In the genomic region with DNA sequence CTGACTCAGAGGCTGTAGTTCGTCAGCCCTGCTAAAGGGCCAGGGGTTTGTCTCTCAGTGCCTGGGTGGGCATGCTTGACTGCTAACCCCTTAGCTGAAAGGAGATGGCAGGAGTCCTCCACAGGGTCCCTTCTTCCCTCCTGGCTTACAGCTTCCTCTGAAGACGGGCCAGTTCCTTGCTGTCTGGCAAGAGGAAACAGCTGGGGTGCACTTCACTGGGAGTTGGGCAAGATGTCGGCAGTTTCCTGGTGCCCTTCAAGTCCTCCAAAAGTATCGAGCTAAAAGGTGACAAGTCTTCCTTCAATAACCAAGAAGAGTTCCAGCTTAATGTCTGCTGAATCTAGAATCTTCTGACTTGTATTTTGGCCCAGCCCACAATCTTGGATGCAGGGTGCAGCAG, we compare ENCODE assay signal across 16 cellular contexts. TPM values are rescaled to one million over a fixed set of nuclear protein-coding genes. Genes with fewer than 3 reads are reported as not detected.
DNase-seq lines count a peak whose midpoint lies in the region; ATAC-seq and TF ChIP-seq lines count a peak whose summit lies in the region.
"Had no signal": no experiment of that assay in that cellular context is flagged by ENCODE, and none has a peak within 500 bp of the region (broad histone marks: within the 10 kb centered on the region; RNA-seq: fewer than 3 reads in every experiment).

No MANE protein-coding gene starts in this region.

- H3K4me3 Mint-ChIP-seq in stimulated activated naive B cell treated with anti-CD40 and anti-IgM and Interleukin-4, amounts not matched to agents 10 μg/mL and 1 μg/mL and 100 μg/mL, for 72 hours: no peak overlapping the region
- no peak overlapping the region for H3K4me3 Mint-ChIP-seq in activated CD8-positive, alpha-beta T cell treated with anti-CD3 and anti-CD28 coated beads for 36 hours
- H3K4me3 Mint-ChIP-seq: endodermal cell; stimulated activated naive CD8-positive, alpha-beta T cell treated with anti-CD3 and anti-CD28 coated beads, Interleukin-15, amount 100 ng/mL, for 72 hours had no signal

- H3K27me3 Mint-ChIP-seq in stimulated activated naive B cell treated with anti-CD40 and anti-IgM and Interleukin-4, amounts not matched to agents 10 μg/mL and 1 μg/mL and 100 μg/mL, for 72 hours: no peaks in the 10 kb centered on the region
- no peaks in the 10 kb centered on the region for H3K27me3 Mint-ChIP-seq in activated CD8-positive, alpha-beta T cell treated with anti-CD3 and anti-CD28 coated beads for 36 hours
- H3K27me3 Mint-ChIP-seq: stimulated activated naive CD8-positive, alpha-beta T cell treated with anti-CD3 and anti-CD28 coated beads, Interleukin-15, amount 100 ng/mL, for 72 hours had no signal

- no peak overlapping the region for H3K4me3 ChIP-seq in NB4 (ENCODE audit: low read depth, low read length)
- H3K4me3 ChIP-seq in heart left ventricle: no peak overlapping the region
- H3K4me3 ChIP-seq: K562, pancreas had no signal

- peaks cover 40 to 45% of the 10 kb centered on the region in 2 donors for H3K36me3 Mint-ChIP-seq in stimulated activated naive B cell treated with anti-CD40 and anti-IgM and Interleukin-4, amounts not matched to agents 10 μg/mL and 1 μg/mL and 100 μg/mL, for 72 hours
- H3K36me3 Mint-ChIP-seq in activated CD8-positive, alpha-beta T cell treated with anti-CD3 and anti-CD28 coated beads for 36 hours (ENCODE audit: low read depth): peaks cover 30% of the 10 kb centered on the region

- peak; percentile 61 for DNase-seq in NB4 (ENCODE audit: low read depth)
- DNase-seq in heart left ventricle: peak in 2 of 5 donors; percentile 53 to 56
- DNase-seq in stimulated activated naive B cell treated with anti-CD40 and anti-IgM and Interleukin-4, amounts not matched to agents 10 μg/mL and 1 μg/mL and 100 μg/mL, for 72 hours: no peak
- no peak for DNase-seq in activated CD8-positive, alpha-beta T cell treated with anti-CD3 and anti-CD28 coated beads for 36 hours
- DNase-seq in NCI-H1436 (lab: John Stamatoyannopoulos, UW): no peak
- DNase-seq: activated CD4-positive, CD25-positive, alpha-beta regulatory T cell treated with anti-CD3 and anti-CD28 coated beads, Interleukin-2, amount 50 U/mL, for 72 hours; activated T-cell treated with anti-CD3 and anti-CD28 coated beads, Interleukin-2, amount 50 U/mL, for 48 hours; endodermal cell; mammary epithelial cell; NCI-H1930; pancreas; stimulated activated CD4-positive, alpha-beta T cell treated with anti-CD3 and anti-CD28 coated beads, Interleukin-4, amount 100 ng/mL, for 24 hours; stimulated activated naive CD8-positive, alpha-beta T cell treated with anti-CD3 and anti-CD28 coated beads, Interleukin-15, amount 100 ng/mL, for 72 hours had no signal

- H3K9me3 ChIP-seq in heart left ventricle: no peaks in the 10 kb centered on the region
- H3K9me3 ChIP-seq: pancreas had no signal

- no peak for TF ChIP-seq CTCF in NB4 (IDR thresholded peaks at IDR 0.05; ENCODE audit: low read depth, low read length)
- TF ChIP-seq CTCF in heart left ventricle (IDR thresholded peaks at IDR 0.05): no peak
- no peak for TF ChIP-seq CTCF in activated CD8-positive, alpha-beta T cell treated with anti-CD3 and anti-CD28 coated beads for 36 hours (IDR thresholded peaks at IDR 0.05)

- H3K4me1 ChIP-seq in heart left ventricle: peaks cover 0 to 27% (median 0%) of the 10 kb centered on the region in 12 donors
- H3K4me1 ChIP-seq: pancreas had no signal

- WGBS in heart left ventricle, 4 donors: 73 to 88% (median 80%) methylated on average over 4 of the region's 4 CpGs

- H3K36me3 ChIP-seq in heart left ventricle: peaks cover 0 to 97% (median 85%) of the 10 kb centered on the region in 9 donors

- peak overlapping the region in 6 of 12 donors; percentile 3 to 90 (median 17) for H3K27ac ChIP-seq in heart left ventricle

- H3K9me3 Mint-ChIP-seq in stimulated activated naive B cell treated with anti-CD40 and anti-IgM and Interleukin-4, amounts not matched to agents 10 μg/mL and 1 μg/mL and 100 μg/mL, for 72 hours: no peaks in the 10 kb centered on the region
- no peaks in the 10 kb centered on the region for H3K9me3 Mint-ChIP-seq in activated CD8-positive, alpha-beta T cell treated with anti-CD3 and anti-CD28 coated beads for 36 hours
- H3K9me3 Mint-ChIP-seq: endodermal cell; stimulated activated naive CD8-positive, alpha-beta T cell treated with anti-CD3 and anti-CD28 coated beads, Interleukin-15, amount 100 ng/mL, for 72 hours had no signal

- no peak for TF ChIP-seq POLR2A in NB4 (IDR thresholded peaks at IDR 0.05; ENCODE audit: extremely low read depth, insufficient read length)
- TF ChIP-seq POLR2A in heart left ventricle (IDR thresholded peaks at IDR 0.05): no peak

- ATAC-seq in heart left ventricle (peak; percentile 30 to 50 (median 46)), GM21528 (IDR thresholded peaks at IDR 0.05; ENCODE audit: low FRiP score, unreplicated experiment) (no peak)
- no peak for ATAC-seq in stimulated activated naive B cell treated with anti-CD40 and anti-IgM and Interleukin-4, amounts not matched to agents 10 μg/mL and 1 μg/mL and 100 μg/mL, for 72 hours (replicated peaks)
- ATAC-seq in activated CD8-positive, alpha-beta T cell treated with anti-CD3 and anti-CD28 coated beads for 36 hours: no peak
- ATAC-seq: K562; SK-N-SH treated with all-trans-retinoic acid at 6 μM for 48 hours; stimulated activated naive CD8-positive, alpha-beta T cell treated with anti-CD3 and anti-CD28 coated beads, Interleukin-15, amount 100 ng/mL, for 72 hours had no signal

- intact Hi-C loops in heart left ventricle (cut with DNase I): no loop called here
- intact Hi-C loops in activated CD8-positive, alpha-beta T cell treated with anti-CD3 and anti-CD28 coated beads for 36 hours (cut with micrococcal nuclease): no loop called here

- H3K27ac Mint-ChIP-seq in stimulated activated naive B cell treated with anti-CD40 and anti-IgM and Interleukin-4, amounts not matched to agents 10 μg/mL and 1 μg/mL and 100 μg/mL, for 72 hours: peak overlapping the region; percentile 11
- no peak overlapping the region for H3K27ac Mint-ChIP-seq in activated CD8-positive, alpha-beta T cell treated with anti-CD3 and anti-CD28 coated beads for 36 hours
- H3K27ac Mint-ChIP-seq: endodermal cell; stimulated activated naive CD8-positive, alpha-beta T cell treated with anti-CD3 and anti-CD28 coated beads, Interleukin-15, amount 100 ng/mL, for 72 hours had no signal

- peaks cover 0 to 5% of the 10 kb centered on the region in 2 donors for H3K4me1 Mint-ChIP-seq in stimulated activated naive B cell treated with anti-CD40 and anti-IgM and Interleukin-4, amounts not matched to agents 10 μg/mL and 1 μg/mL and 100 μg/mL, for 72 hours
- H3K4me1 Mint-ChIP-seq in activated CD8-positive, alpha-beta T cell treated with anti-CD3 and anti-CD28 coated beads for 36 hours (ENCODE audit: low read depth): no peaks in the 10 kb centered on the region
- H3K4me1 Mint-ChIP-seq: endodermal cell; stimulated activated naive CD8-positive, alpha-beta T cell treated with anti-CD3 and anti-CD28 coated beads, Interleukin-15, amount 100 ng/mL, for 72 hours had no signal

- no peaks in the 10 kb centered on the region for H3K27me3 ChIP-seq in heart left ventricle
- H3K27me3 ChIP-seq: pancreas had no signal

- CTCF ChIA-PET in activated CD8-positive, alpha-beta T cell treated with anti-CD3 and anti-CD28 coated beads for 36 hours (lab: Charles Lee): interaction anchor here (1.1 to 4.8 kb wide), 7 partner anchors 8 to 184 kb away, joined by 3 to 54 read pairs (median 5); no protein-coding TSS in a partner anchor

- POLR2A ChIA-PET in activated CD8-positive, alpha-beta T cell treated with anti-CD3 and anti-CD28 coated beads for 36 hours (lab: Charles Lee): interaction anchor here (0.9 to 1.6 kb wide), 6 partner anchors 8 to 42 kb away, joined by 3 to 9 read pairs (median 5); a partner anchor contains a TSS

RNA-seq across cellular contexts. Expression of a gene that starts 23.4 kb away (rescaled TPM):
- total RNA-seq in heart left ventricle: 10 to 100 TPM in 8 of 9 donors, 1 to 10 TPM in 1; 9.4 to 40.9 (median 21.5) TPM
- 10 to 100 TPM; 14.3 to 27.6 TPM for polyA plus RNA-seq in heart left ventricle
- 100 to 1,000 TPM; 108 to 116 TPM for total RNA-seq in activated CD8-positive, alpha-beta T cell treated with anti-CD3 and anti-CD28 coated beads for 36 hours

RNA-seq across cellular contexts. Expression of a gene that starts 32.6 kb away (rescaled TPM):
- 10 to 100 TPM; 15.8 to 31.0 (median 23.3) TPM for total RNA-seq in heart left ventricle
- 10 to 100 TPM; 13.0 to 22.4 TPM for polyA plus RNA-seq in heart left ventricle
- total RNA-seq in activated CD8-positive, alpha-beta T cell treated with anti-CD3 and anti-CD28 coated beads for 36 hours: 10 to 100 TPM; 65.5 to 65.8 TPM

RNA-seq across cellular contexts. Expression of a gene that starts 32.8 kb away (rescaled TPM):
- total RNA-seq in heart left ventricle: 100 to 1,000 TPM in 8 of 9 donors, 10 to 100 TPM in 1; 76.7 to 143 (median 116) TPM
- polyA plus RNA-seq in heart left ventricle: 100 to 1,000 TPM; 109 to 110 TPM
- total RNA-seq in activated CD8-positive, alpha-beta T cell treated with anti-CD3 and anti-CD28 coated beads for 36 hours: 10 to 100 TPM; 76.3 to 80.0 TPM

RNA-seq across cellular contexts. Expression of a gene that starts 42.2 kb away (rescaled TPM):
- 10 to 100 TPM; 13.1 to 34.7 (median 18.6) TPM for total RNA-seq in heart left ventricle
- 10 to 100 TPM in 1 of 2 donors, 1 to 10 TPM in 1; 8.6 to 27.8 TPM for polyA plus RNA-seq in heart left ventricle
- 10 to 100 TPM; 42.4 to 43.8 TPM for total RNA-seq in activated CD8-positive, alpha-beta T cell treated with anti-CD3 and anti-CD28 coated beads for 36 hours

RNA-seq across cellular contexts. Expression of a gene that starts 46.1 kb away (rescaled TPM):
- total RNA-seq in heart left ventricle: 100 to 1,000 TPM in 7 of 9 donors, 10 to 100 TPM in 2; 50.1 to 277 (median 207) TPM
- 10 to 100 TPM; 47.1 to 78.7 TPM for polyA plus RNA-seq in heart left ventricle
- total RNA-seq in activated CD8-positive, alpha-beta T cell treated with anti-CD3 and anti-CD28 coated beads for 36 hours: 100 to 1,000 TPM; 506 to 525 TPM

Comparison
In these comparisons a context has a peak if more than half of its experiments do, and no peak if none do; other contexts are left out.
1. ATAC-seq: peak in heart left ventricle (4 of 4); none in stimulated activated naive B cell treated with anti-CD40 and anti-IgM and Interleukin-4, amounts not matched to agents 10 μg/mL and 1 μg/mL and 100 μg/mL, for 72 hours (0 of 2), activated CD8-positive, alpha-beta T cell treated with anti-CD3 and anti-CD28 coated beads for 36 hours (single experiment) and GM21528 (single experiment).